ENCODE assay signal across 9 cellular contexts in the genomic region with DNA sequence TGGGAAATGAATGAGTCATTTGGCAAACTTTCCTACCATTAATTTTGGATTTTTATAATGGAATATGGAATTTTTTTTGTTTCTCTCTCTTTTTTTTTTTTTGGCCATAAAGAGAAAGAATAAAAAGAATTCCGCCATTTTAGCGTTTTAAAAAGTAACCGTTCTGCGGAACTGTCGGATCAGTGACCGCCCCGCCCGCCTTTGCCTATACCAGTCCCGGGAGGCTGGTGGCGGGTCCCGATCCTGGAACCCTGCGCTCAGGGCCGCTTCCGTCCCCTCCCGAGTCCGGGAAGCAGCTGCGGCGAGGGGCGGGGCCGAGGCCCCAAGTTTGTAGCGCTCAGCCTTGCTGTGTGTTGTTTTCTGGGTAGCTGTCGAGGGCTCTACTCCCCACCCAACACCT. TPM values are rescaled to one million over a fixed set of nuclear protein-coding genes. Genes with fewer than 3 reads are reported as not detected.
DNase-seq lines count a peak whose midpoint lies in the region; ATAC-seq and TF ChIP-seq lines count a peak whose summit lies in the region.
"Had no signal": no experiment of that assay in that cellular context is flagged by ENCODE, and none has a peak within 500 bp of the region (broad histone marks: within the 10 kb centered on the region; RNA-seq: fewer than 3 reads in every experiment).

No MANE protein-coding gene starts in this region.

- H3K9me3 Mint-ChIP-seq in activated CD4-positive, alpha-beta T cell treated with anti-CD3 and anti-CD28 coated beads, Interleukin-2, amount 10 ng/mL, durations not matched to agents 24 days and 14 days = no peaks in the 10 kb centered on the region

- peaks cover 0 to 11% of the 10 kb centered on the region in 2 donors for H3K4me1 ChIP-seq in thoracic aorta (ENCODE audit: control insufficient read depth in 1 of 2, low read depth in 2 of 2)

- DNase-seq in activated CD4-positive, alpha-beta T cell treated with anti-CD3 and anti-CD28 coated beads, Interleukin-2, amount 10 ng/mL, durations not matched to agents 24 days and 14 days = no peak
- DNase-seq in activated CD4-positive, alpha-beta T cell treated with anti-CD3 and anti-CD28 coated beads, Interleukin-2, amount 50 U/mL, for 1 hour = no peak
- DNase-seq in astrocyte of the hippocampus (ENCODE audit: low read depth, low spot score) = peak; percentile 11
- DNase-seq in kidney tubule cell (ENCODE audit: low spot score) = peak; percentile 5
- no peak for DNase-seq in thoracic aorta (ENCODE audit: low spot score)
- no peak for DNase-seq in NCI-H2081 treated with DMSO at 0.1 percent for 48 hours (lab: John Stamatoyannopoulos, UW)
- DNase-seq in T-helper 9 cell = no peak
- DNase-seq: DMS79 treated with DMSO at 0.1 percent for 48 hours had no signal

- H3K4me3 Mint-ChIP-seq in activated CD4-positive, alpha-beta T cell treated with anti-CD3 and anti-CD28 coated beads, Interleukin-2, amount 10 ng/mL, durations not matched to agents 24 days and 14 days = peak overlapping the region; percentile 67

- H3K9me3 ChIP-seq in thoracic aorta = no peaks in the 10 kb centered on the region

- no peaks in the 10 kb centered on the region for H3K36me3 ChIP-seq in thoracic aorta

- ATAC-seq in thoracic aorta (ENCODE audit: insufficient number of reproducible peaks, low FRiP score, low read depth) (no peak), GM19397 (IDR thresholded peaks at IDR 0.05; ENCODE audit: unreplicated experiment) (no peak)

- TF ChIP-seq CTCF in thoracic aorta (IDR thresholded peaks at IDR 0.05) = no peak

- H3K27ac ChIP-seq in thoracic aorta = no peak overlapping the region

- H3K4me3 ChIP-seq in thoracic aorta = peak overlapping the region; percentile 84

- intact Hi-C loops in activated CD4-positive, alpha-beta T cell treated with anti-CD3 and anti-CD28 coated beads, Interleukin-2, amount 10 ng/mL, durations not matched to agents 24 days and 14 days (cut with micrococcal nuclease) = no loop called here

- peaks cover 40% of the 10 kb centered on the region for H3K27me3 Mint-ChIP-seq in activated CD4-positive, alpha-beta T cell treated with anti-CD3 and anti-CD28 coated beads, Interleukin-2, amount 10 ng/mL, durations not matched to agents 24 days and 14 days

- no peak overlapping the region for H3K27ac Mint-ChIP-seq in activated CD4-positive, alpha-beta T cell treated with anti-CD3 and anti-CD28 coated beads, Interleukin-2, amount 10 ng/mL, durations not matched to agents 24 days and 14 days

- H3K4me1 Mint-ChIP-seq in activated CD4-positive, alpha-beta T cell treated with anti-CD3 and anti-CD28 coated beads, Interleukin-2, amount 10 ng/mL, durations not matched to agents 24 days and 14 days = peaks cover 3% of the 10 kb centered on the region

- H3K36me3 Mint-ChIP-seq in activated CD4-positive, alpha-beta T cell treated with anti-CD3 and anti-CD28 coated beads, Interleukin-2, amount 10 ng/mL, durations not matched to agents 24 days and 14 days (ENCODE audit: low read depth) = no peaks in the 10 kb centered on the region

- no peaks in the 10 kb centered on the region for H3K27me3 ChIP-seq in thoracic aorta (replicated peaks; ENCODE audit: insufficient read depth)

RNA-seq across cellular contexts. Expression of a gene that starts 0.6 kb away (rescaled TPM):
- 8.8 and 9.9 TPM in 2 replicates for total RNA-seq in activated CD4-positive, alpha-beta T cell treated with anti-CD3 and anti-CD28 coated beads, Interleukin-2, amount 10 ng/mL, durations not matched to agents 24 days and 14 days
- total RNA-seq in thoracic aorta = 10 to 100 TPM; 15.3 to 21.4 TPM

RNA-seq across cellular contexts. Expression of a gene that starts 50.4 kb away (rescaled TPM):
- total RNA-seq in activated CD4-positive, alpha-beta T cell treated with anti-CD3 and anti-CD28 coated beads, Interleukin-2, amount 10 ng/mL, durations not matched to agents 24 days and 14 days = 206 TPM in 2 replicates
- 10 to 100 TPM; 42.2 to 90.4 TPM for total RNA-seq in thoracic aorta

RNA-seq across cellular contexts. Expression of a gene that starts 50.7 kb away (rescaled TPM):
- total RNA-seq in activated CD4-positive, alpha-beta T cell treated with anti-CD3 and anti-CD28 coated beads, Interleukin-2, amount 10 ng/mL, durations not matched to agents 24 days and 14 days = 0.23 TPM in 1 of 2 replicates, not detected in the other
- 10 to 100 TPM in 1 of 2 donors, 1 to 10 TPM in 1; 2.4 to 11.6 TPM for total RNA-seq in thoracic aorta

Comparison
In these comparisons a context has a peak if more than half of its experiments do, and no peak if none do; other contexts are left out.
1. DNase-seq: peak in astrocyte of the hippocampus (single experiment) and kidney tubule cell (single experiment); none in activated CD4-positive, alpha-beta T cell treated with anti-CD3 and anti-CD28 coated beads, Interleukin-2, amount 10 ng/mL, durations not matched to agents 24 days and 14 days (single experiment), activated CD4-positive, alpha-beta T cell treated with anti-CD3 and anti-CD28 coated beads, Interleukin-2, amount 50 U/mL, for 1 hour (single experiment), thoracic aorta (single experiment), NCI-H2081 treated with DMSO at 0.1 percent for 48 hours (single experiment) and T-helper 9 cell (single experiment).